In genomic region chr14:100675664-100676063, GRCh38 we compare ENCODE assay signal across 17 cellular contexts. TPM values are rescaled to one million over a fixed set of nuclear protein-coding genes. Genes with fewer than 3 reads are reported as not detected.
A peak's percentile ranks its signal among the peaks of the same experiment; 100 is the strongest.
DNase-seq lines count a peak whose midpoint lies in the region; TF ChIP-seq lines count a peak whose summit lies in the region.
"Had no signal": no experiment of that assay in that cellular context is flagged by ENCODE, and none has a peak within 500 bp of the region (broad histone marks: within the 10 kb centered on the region; RNA-seq: fewer than 3 reads in every experiment).

No MANE protein-coding gene starts in this region.

- TF ChIP-seq CTCF in RWPE1 (conservative IDR thresholded peaks at IDR 0.05; ENCODE audit: low read depth): no peak
- no peak for TF ChIP-seq CTCF in glutamatergic neuron (IDR thresholded peaks at IDR 0.05; ENCODE audit: partially characterized antibody, unreplicated experiment)
- no peak for TF ChIP-seq CTCF in osteoblast (IDR thresholded peaks at IDR 0.05; ENCODE audit: extremely low read depth, low read depth, low read length)

- no peaks in the 10 kb centered on the region for H3K36me3 ChIP-seq in CD8-positive, alpha-beta memory T cell (ENCODE audit: insufficient read depth, low read length)
- H3K36me3 ChIP-seq in osteoblast (ENCODE audit: insufficient read depth, low read length): no peaks in the 10 kb centered on the region
- H3K36me3 ChIP-seq: MG63, SJCRH30 had no signal

- no peak overlapping the region for H3K4me3 Mint-ChIP-seq in CD8-positive, alpha-beta memory T cell
- H3K4me3 Mint-ChIP-seq in glutamatergic neuron (ENCODE audit: unreplicated experiment): no peak overlapping the region

- H2AFZ ChIP-seq in osteoblast (ENCODE audit: low read length): no peak overlapping the region

- no peaks in the 10 kb centered on the region for H4K20me1 ChIP-seq in osteoblast (ENCODE audit: insufficient read depth, low read length)

- no peaks in the 10 kb centered on the region for H3K27me3 ChIP-seq in CD8-positive, alpha-beta memory T cell (ENCODE audit: insufficient read depth, low read length, poor library complexity, severe bottlenecking)
- H3K27me3 ChIP-seq in osteoblast (ENCODE audit: insufficient read depth, low read length): peaks cover 17% of the 10 kb centered on the region
- H3K27me3 ChIP-seq: MG63, SJCRH30 had no signal

- peak overlapping the region; percentile 38 for H3K27ac ChIP-seq in CD8-positive, alpha-beta memory T cell (ENCODE audit: low read depth, low read length)
- peak overlapping the region; percentile 81 for H3K27ac ChIP-seq in RWPE1
- H3K27ac ChIP-seq in osteoblast (ENCODE audit: low read depth, low read length): no peak overlapping the region
- H3K27ac ChIP-seq: SJCRH30 had no signal

- CTCF ChIA-PET in CD8-positive, alpha-beta memory T cell (lab: Charles Lee): no interaction called here
- CTCF ChIA-PET in RWPE1 (lab: Yijun Ruan, JAX): interaction anchor here (1.1 kb wide), 2 partner anchors 13 kb away, joined by 3 to 4 read pairs; no protein-coding TSS in a partner anchor

- no peak overlapping the region for H3K27ac Mint-ChIP-seq in CD8-positive, alpha-beta memory T cell
- H3K27ac Mint-ChIP-seq in glutamatergic neuron (ENCODE audit: unreplicated experiment): peak overlapping the region; percentile 89

- H3K9me3 ChIP-seq in CD8-positive, alpha-beta memory T cell (ENCODE audit: low read length): no peaks in the 10 kb centered on the region
- no peaks in the 10 kb centered on the region for H3K9me3 ChIP-seq in osteoblast (ENCODE audit: low read depth, low read length)
- H3K9me3 ChIP-seq: A549, MG63, SJCRH30 had no signal

- no peak overlapping the region for H3K4me3 ChIP-seq in CD8-positive, alpha-beta memory T cell (ENCODE audit: low read length)
- no peak overlapping the region for H3K4me3 ChIP-seq in osteoblast (ENCODE audit: insufficient read depth, low read length)
- H3K4me3 ChIP-seq: A549, MG63, SJCRH30 had no signal

- no peaks in the 10 kb centered on the region for H3K79me2 ChIP-seq in osteoblast (ENCODE audit: insufficient read depth, low read length)

- DNase-seq in CD8-positive, alpha-beta memory T cell: no peak
- no peak for DNase-seq in RWPE1 (ENCODE audit: low spot score)
- no peak for DNase-seq in glutamatergic neuron
- peak; percentile 97 for DNase-seq in osteoblast (ENCODE audit: insufficient read length, low spot score, missing footprints)
- DNase-seq in stimulated activated naive CD4-positive, alpha-beta T cell (lab: John Stamatoyannopoulos, UW): no peak
- DNase-seq in NAMALWA (ENCODE audit: low spot score): no peak
- DNase-seq in SK-N-DZ (ENCODE audit: low spot score): no peak
- no peak for DNase-seq in activated naive CD4-positive, alpha-beta T cell treated with anti-CD3 and anti-CD28 coated beads, Interleukin-2, amount 50 U/mL, for 16 hours
- DNase-seq: DND-41, GDM1, KG1, MG63, NCI-H1930, NCI-H510A treated with DMSO at 0.1 percent for 48 hours, SJCRH30 had no signal

- peaks cover 0 to 8% (median 4%) of the 10 kb centered on the region in 3 donors for H3K4me1 Mint-ChIP-seq in CD8-positive, alpha-beta memory T cell
- H3K4me1 Mint-ChIP-seq in glutamatergic neuron (ENCODE audit: low read depth, unreplicated experiment): peaks cover 48% of the 10 kb centered on the region

- H3K4me1 ChIP-seq in CD8-positive, alpha-beta memory T cell (ENCODE audit: insufficient read depth, low read length): no peaks in the 10 kb centered on the region
- H3K4me1 ChIP-seq in osteoblast (ENCODE audit: insufficient read depth, low read length): peaks cover 20% of the 10 kb centered on the region

- POLR2A ChIA-PET in CD8-positive, alpha-beta memory T cell (lab: Charles Lee): no interaction called here
- POLR2A ChIA-PET in RWPE1 (lab: Yijun Ruan, JAX; ENCODE audit: low non-redundant PET): no interaction called here

- H3K36me3 Mint-ChIP-seq in CD8-positive, alpha-beta memory T cell: no peaks in the 10 kb centered on the region
- H3K36me3 Mint-ChIP-seq in glutamatergic neuron (ENCODE audit: unreplicated experiment): no peaks in the 10 kb centered on the region

- no peaks in the 10 kb centered on the region for H3K9me3 Mint-ChIP-seq in CD8-positive, alpha-beta memory T cell
- peaks cover 27% of the 10 kb centered on the region for H3K9me3 Mint-ChIP-seq in glutamatergic neuron (ENCODE audit: unreplicated experiment)
- H3K9me3 Mint-ChIP-seq: CD14-positive monocyte had no signal

- no peak overlapping the region for H3K4me2 ChIP-seq in osteoblast (ENCODE audit: insufficient read depth, low read length)
- H3K4me2 ChIP-seq: A549 had no signal

- peaks cover 35 to 43% of the 10 kb centered on the region in 2 donors for H3K27me3 Mint-ChIP-seq in CD8-positive, alpha-beta memory T cell
- H3K27me3 Mint-ChIP-seq in glutamatergic neuron (ENCODE audit: unreplicated experiment): peaks cover 17% of the 10 kb centered on the region

RNA-seq across cellular contexts. Expression of gene DLK1, which starts 51.0 kb away (rescaled TPM):
- not detected for total RNA-seq in CD8-positive, alpha-beta memory T cell
- not detected for polyA plus RNA-seq in CD8-positive, alpha-beta memory T cell
- 37.3 TPM for total RNA-seq in glutamatergic neuron (ENCODE audit: unreplicated experiment)
- not detected in 2 replicates for total RNA-seq in osteoblast
- polyA plus RNA-seq in SK-N-DZ (2014; cell fraction: cytosol; rRNA removed): 7.8 and 9.0 TPM in 2 replicates
- polyA plus RNA-seq in SK-N-DZ (2014; cell fraction: nucleus; rRNA removed): 6.6 and 7.6 TPM in 2 replicates
- polyA plus RNA-seq: CD14-positive monocyte had no signal

Comparison
In these comparisons a context has a peak if more than half of its experiments do, and no peak if none do; other contexts are left out.
1. RNA of gene DLK1, which starts 51.0 kb away (total RNA-seq): 37.3 TPM in glutamatergic neuron (single experiment); not detected in CD8-positive, alpha-beta memory T cell and not detected in osteoblast; every median in the first group is over 10 times any median in the second.